Comparison of ENCODE assay signal across 8 cellular contexts in the genomic region with DNA sequence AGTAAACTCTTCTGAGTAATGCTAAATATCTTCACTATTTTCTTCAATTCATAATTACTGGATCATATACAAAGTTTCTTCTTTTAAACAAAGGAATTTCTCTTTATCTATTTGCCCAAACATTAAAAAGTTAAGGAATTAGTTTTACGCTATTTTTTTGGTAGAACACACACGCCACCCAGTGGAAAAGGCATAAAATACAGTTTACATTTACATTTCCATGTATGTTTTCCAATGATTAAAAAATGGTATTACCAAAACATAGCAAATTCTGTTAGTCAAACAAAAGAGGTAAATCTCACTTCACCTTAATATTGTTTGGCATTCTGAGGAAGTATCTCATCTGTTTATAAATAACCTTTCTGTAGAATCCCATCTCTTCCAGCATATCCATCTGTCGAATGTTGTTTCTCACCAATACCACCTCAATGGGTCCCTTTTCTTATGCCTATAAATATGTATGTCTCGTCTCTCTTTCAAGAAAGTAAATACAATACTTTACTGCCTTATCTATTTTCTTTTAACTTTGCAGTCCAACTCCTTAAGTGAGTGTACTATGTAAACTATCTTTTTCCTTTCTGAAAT. TPM values are rescaled to one million over a fixed set of nuclear protein-coding genes. Genes with fewer than 3 reads are reported as not detected.
A peak's percentile ranks its signal among the peaks of the same experiment; 100 is the strongest.
DNase-seq lines count a peak whose midpoint lies in the region; ATAC-seq and TF ChIP-seq lines count a peak whose summit lies in the region.

No MANE protein-coding gene starts in this region.

- H3K27ac ChIP-seq in naive thymus-derived CD4-positive, alpha-beta T cell (ENCODE audit: low read depth, low read length) = no peak overlapping the region

- H3K9me3 Mint-ChIP-seq in naive thymus-derived CD4-positive, alpha-beta T cell = no peaks in the 10 kb centered on the region

- DNase-seq in AG09309 (ENCODE audit: low read depth) = peak; percentile 16
- peak; percentile 6 for DNase-seq in GDM1 (lab: John Stamatoyannopoulos, UW)
- DNase-seq in NCI-H345 treated with DMSO at 0.1 percent for 48 hours (lab: John Stamatoyannopoulos, UW; ENCODE audit: unreplicated experiment) = peak; percentile 2
- DNase-seq in choroid plexus epithelial cell (ENCODE audit: low read depth) = peak; percentile 67
- peak in 5 of 9 donors; percentile 30 to 50 (median 37) for DNase-seq in naive thymus-derived CD4-positive, alpha-beta T cell
- DNase-seq in activated effector memory CD4-positive, alpha-beta T cell treated with Interleukin-2 at 50 U/mL for 16 hours = no peak

- POLR2A ChIA-PET in naive thymus-derived CD4-positive, alpha-beta T cell (lab: Charles Lee) = no interaction called here

- intact Hi-C loops in naive thymus-derived CD4-positive, alpha-beta T cell (cut with micrococcal nuclease) = loop anchor here (1.0 to 10.0 kb wide), 8 partner anchors 71 to 1027 kb away; partner anchors contain the start of gene HSPD1 (in 2 of the 2)

- no peak overlapping the region for H3K4me3 Mint-ChIP-seq in naive thymus-derived CD4-positive, alpha-beta T cell

- no peak overlapping the region for H3K4me3 ChIP-seq in AG09309 (ENCODE audit: control insufficient read depth, low read depth, low read length)
- no peak overlapping the region for H3K4me3 ChIP-seq in choroid plexus epithelial cell (ENCODE audit: low read depth, low read length)
- no peak overlapping the region for H3K4me3 ChIP-seq in naive thymus-derived CD4-positive, alpha-beta T cell (ENCODE audit: low read length)

- no peaks in the 10 kb centered on the region for H3K4me1 ChIP-seq in naive thymus-derived CD4-positive, alpha-beta T cell (ENCODE audit: control insufficient read depth in 2 of 2, insufficient read depth in 2 of 2, low read length in 2 of 2)

- H3K27ac Mint-ChIP-seq in naive thymus-derived CD4-positive, alpha-beta T cell = no peak overlapping the region

- ATAC-seq in naive thymus-derived CD4-positive, alpha-beta T cell = no peak
- ATAC-seq in HG02571 (IDR thresholded peaks at IDR 0.05; ENCODE audit: unreplicated experiment) (no peak), GM21825 (IDR thresholded peaks at IDR 0.05; ENCODE audit: unreplicated experiment) (no peak)

- no peaks in the 10 kb centered on the region for H3K36me3 ChIP-seq in naive thymus-derived CD4-positive, alpha-beta T cell (ENCODE audit: control insufficient read depth in 2 of 3, insufficient read depth in 3 of 3, low read length in 3 of 3)

- peaks cover 0 to 6% (median 0%) of the 10 kb centered on the region in 7 donors for H3K4me1 Mint-ChIP-seq in naive thymus-derived CD4-positive, alpha-beta T cell

- H3K9me3 ChIP-seq in naive thymus-derived CD4-positive, alpha-beta T cell (ENCODE audit: control insufficient read depth in 2 of 3, low read length in 3 of 3) = no peaks in the 10 kb centered on the region

- CTCF ChIA-PET in naive thymus-derived CD4-positive, alpha-beta T cell (lab: Charles Lee) = interaction anchor here (0.7 to 1.1 kb wide), 3 partner anchors 62 to 1739 kb away, joined by 3 to 5 read pairs (median 3); no protein-coding TSS in a partner anchor

- TF ChIP-seq CTCF in AG09309 (IDR thresholded peaks at IDR 0.05; ENCODE audit: control insufficient read depth, insufficient read depth, low read depth, low read length, missing control alignments) (peak; percentile 52), choroid plexus epithelial cell (conservative IDR thresholded peaks at IDR 0.05; ENCODE audit: low read depth, low read length) (peak; percentile 66)

- H3K36me3 Mint-ChIP-seq in naive thymus-derived CD4-positive, alpha-beta T cell = no peaks in the 10 kb centered on the region

- H3K27me3 Mint-ChIP-seq in naive thymus-derived CD4-positive, alpha-beta T cell = peaks cover 4 to 26% (median 9%) of the 10 kb centered on the region in 5 donors

- no peaks in the 10 kb centered on the region for H3K27me3 ChIP-seq in naive thymus-derived CD4-positive, alpha-beta T cell (ENCODE audit: control insufficient read depth in 2 of 2, insufficient read depth in 2 of 2, low read length in 2 of 2)

RNA-seq across cellular contexts. Expression of gene BOLL, which starts 7.2 kb away (rescaled TPM):
- not detected for total RNA-seq in naive thymus-derived CD4-positive, alpha-beta T cell
- polyA plus RNA-seq in naive thymus-derived CD4-positive, alpha-beta T cell = under 1 TPM in 1 of 2 donors, not detected in 1; 0.08 TPM

RNA-seq across cellular contexts. Expression of gene PLCL1, which starts 26.5 kb away (rescaled TPM):
- total RNA-seq in naive thymus-derived CD4-positive, alpha-beta T cell = 10 to 100 TPM in 4 of 5 experiments, 1 to 10 TPM in 1; 1.8 to 33.7 (median 28.5) TPM
- polyA plus RNA-seq in naive thymus-derived CD4-positive, alpha-beta T cell = 10 to 100 TPM; 13.1 to 16.7 TPM
